1 cellular context compared by ENCODE assay signal in the genomic region with DNA sequence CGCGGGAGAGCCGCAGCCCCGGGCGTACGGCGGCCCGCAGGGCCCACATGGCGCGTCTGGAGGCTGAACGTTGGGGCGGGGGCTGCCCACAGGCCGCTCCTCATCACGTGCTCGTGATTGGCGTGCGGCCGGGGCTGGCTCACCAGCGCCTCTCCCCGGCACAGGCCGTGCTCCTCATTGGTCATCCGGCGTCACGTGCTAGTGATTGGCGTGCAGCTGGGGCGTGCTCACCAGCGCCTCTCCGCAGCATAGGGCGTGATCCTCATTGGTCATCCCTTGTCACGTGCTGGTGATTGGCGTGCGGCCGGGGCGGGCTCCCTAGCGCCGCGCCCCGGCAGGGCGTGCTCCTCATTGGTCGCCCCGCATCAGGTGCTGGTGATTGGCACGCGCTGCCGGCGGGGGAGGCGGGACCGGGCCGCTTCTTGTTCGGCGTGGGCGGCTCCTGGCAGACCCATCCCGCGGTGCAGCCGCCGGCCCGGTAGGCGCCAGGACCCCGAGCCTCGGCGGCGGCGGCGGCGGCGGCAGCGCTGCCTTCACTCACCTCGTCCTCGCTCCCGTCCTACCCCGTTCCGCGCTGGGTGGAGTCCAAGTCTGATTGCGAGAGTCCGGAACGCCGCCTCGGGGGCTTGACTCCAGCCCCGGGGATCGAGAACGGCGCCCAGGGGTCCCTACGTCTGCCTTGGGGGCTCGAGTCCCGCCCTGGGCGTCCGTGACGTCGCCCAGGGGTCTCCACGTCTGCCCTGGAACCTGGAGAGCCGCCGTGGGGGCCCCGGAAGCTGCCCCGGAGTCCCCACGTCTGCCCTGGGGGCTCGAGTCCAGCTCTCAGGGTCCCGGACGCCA.
A peak's percentile ranks its signal among the peaks of the same experiment; 100 is the strongest.
TF ChIP-seq lines count a peak whose summit lies in the region.

Gene GTPBP6, minus strand, starts transcription at position 58 of the 840 bp plus-strand sequence. Its CDS starts 9 bp downstream, at position 49.

TF ChIP-seq in GM12878, 131 proteins besides CTCF, POLR2A, EP300 and RAD21 (continued from another document and continues in another):
- TF ChIP-seq RAD51 (IDR thresholded peaks at IDR 0.05) (peak; percentile 99), BHLHE40 (IDR thresholded peaks at IDR 0.05; ENCODE audit: borderline replicate concordance in 1 of 2, low read depth in 2 of 2, low read length in 1 of 2) (peak; percentile 98 to 100), SMAD5 (IDR thresholded peaks at IDR 0.05; ENCODE audit: low read depth) (0 out of 2 replicates have a peak, but pooled peaks have one; percentile 7), RB1 (IDR thresholded peaks at IDR 0.05; ENCODE audit: borderline replicate concordance) (0 out of 2 replicates have a peak, but pooled peaks have one; percentile 18), HDAC2 (IDR thresholded peaks at IDR 0.05) (no peak), RFX5 (IDR thresholded peaks at IDR 0.05; ENCODE audit: low read depth, low read length) (0 out of 2 replicates have a peak, but pooled peaks have one; percentile 59), MYC (IDR thresholded peaks at IDR 0.05; ENCODE audit: insufficient read depth, insufficient read length, insufficient replicate concordance, low read length, severe bottlenecking) (peak; percentile 75), BRCA1 (IDR thresholded peaks at IDR 0.05; ENCODE audit: low read depth, low read length) (no peak), HDAC6 (IDR thresholded peaks at IDR 0.05; ENCODE audit: unreplicated experiment) (peak; percentile 7), FOS (IDR thresholded peaks at IDR 0.05; ENCODE audit: borderline replicate concordance, extremely low read depth, insufficient read length) (peak; percentile 90), CEBPB (IDR thresholded peaks at IDR 0.05; ENCODE audit: borderline replicate concordance in 1 of 2, low read depth in 2 of 2, low read length in 2 of 2) (no peak), KAT2A (conservative IDR thresholded peaks at IDR 0.05; ENCODE audit: control insufficient read depth, low read depth, low read length) (no peak), FOXK2 (IDR thresholded peaks at IDR 0.05) (no peak), ATF7 (IDR thresholded peaks at IDR 0.05; ENCODE audit: low read depth) (no peak), EGR1 (IDR thresholded peaks at IDR 0.05; ENCODE audit: borderline replicate concordance in 1 of 2, low read depth in 2 of 2, low read length in 2 of 2) (peak; percentile 37 to 97), PAX5 (IDR thresholded peaks at IDR 0.05; ENCODE audit: borderline replicate concordance, low read depth, low read length) (peak; percentile 63; the same call in 1 of the 2 replicates), SUZ12 (IDR thresholded peaks at IDR 0.05; ENCODE audit: unreplicated experiment) (no peak), TCF12 (IDR thresholded peaks at IDR 0.05; ENCODE audit: low read depth, low read length) (no peak), ZNF207 (IDR thresholded peaks at IDR 0.05; ENCODE audit: borderline replicate concordance) (peak; percentile 58; the same call in 1 of the 2 replicates), SMARCA5 (IDR thresholded peaks at IDR 0.05) (peak; percentile 80), MEF2A (IDR thresholded peaks at IDR 0.05; ENCODE audit: insufficient read depth, low read depth, low read length) (no peak), SP1 (IDR thresholded peaks at IDR 0.05; ENCODE audit: low read depth, low read length) (peak; percentile 96), FOXM1 (IDR thresholded peaks at IDR 0.05; ENCODE audit: low read depth, low read length) (no peak), NBN (IDR thresholded peaks at IDR 0.05) (no peak), POLR2AphosphoS2 (IDR thresholded peaks at IDR 0.05; ENCODE audit: low read depth, low read length) (peak; percentile 88; the same call in 1 of the 2 replicates), CBFB (IDR thresholded peaks at IDR 0.05; ENCODE audit: low read depth) (peak; percentile 4; the same call in 1 of the 2 replicates), SPI1 (IDR thresholded peaks at IDR 0.05; ENCODE audit: borderline replicate concordance, insufficient read depth, low read depth, low read length) (no peak), NR2F1 (conservative IDR thresholded peaks at IDR 0.05) (peak; percentile 46; the same call in 1 of the 2 replicates), SMC3 (IDR thresholded peaks at IDR 0.05; ENCODE audit: borderline replicate concordance, low read length) (no peak), CREB1 (IDR thresholded peaks at IDR 0.05; ENCODE audit: low read depth) (peak; percentile 59; the same call in 1 of the 2 replicates), STAT1 (conservative IDR thresholded peaks at IDR 0.05) (no peak), HCFC1 (IDR thresholded peaks at IDR 0.05; ENCODE audit: low read length) (peak; percentile 50; the same call in 1 of the 2 replicates), YBX1 (IDR thresholded peaks at IDR 0.05) (no peak), RCOR1 (conservative IDR thresholded peaks at IDR 0.05; ENCODE audit: low read depth, low read length) (no peak), MTA2 (IDR thresholded peaks at IDR 0.05; ENCODE audit: low read depth) (no peak), NFYA (IDR thresholded peaks at IDR 0.05; ENCODE audit: borderline replicate concordance, low read depth, low read length) (peak; percentile 17)
- TF ChIP-seq, protein P1, sequence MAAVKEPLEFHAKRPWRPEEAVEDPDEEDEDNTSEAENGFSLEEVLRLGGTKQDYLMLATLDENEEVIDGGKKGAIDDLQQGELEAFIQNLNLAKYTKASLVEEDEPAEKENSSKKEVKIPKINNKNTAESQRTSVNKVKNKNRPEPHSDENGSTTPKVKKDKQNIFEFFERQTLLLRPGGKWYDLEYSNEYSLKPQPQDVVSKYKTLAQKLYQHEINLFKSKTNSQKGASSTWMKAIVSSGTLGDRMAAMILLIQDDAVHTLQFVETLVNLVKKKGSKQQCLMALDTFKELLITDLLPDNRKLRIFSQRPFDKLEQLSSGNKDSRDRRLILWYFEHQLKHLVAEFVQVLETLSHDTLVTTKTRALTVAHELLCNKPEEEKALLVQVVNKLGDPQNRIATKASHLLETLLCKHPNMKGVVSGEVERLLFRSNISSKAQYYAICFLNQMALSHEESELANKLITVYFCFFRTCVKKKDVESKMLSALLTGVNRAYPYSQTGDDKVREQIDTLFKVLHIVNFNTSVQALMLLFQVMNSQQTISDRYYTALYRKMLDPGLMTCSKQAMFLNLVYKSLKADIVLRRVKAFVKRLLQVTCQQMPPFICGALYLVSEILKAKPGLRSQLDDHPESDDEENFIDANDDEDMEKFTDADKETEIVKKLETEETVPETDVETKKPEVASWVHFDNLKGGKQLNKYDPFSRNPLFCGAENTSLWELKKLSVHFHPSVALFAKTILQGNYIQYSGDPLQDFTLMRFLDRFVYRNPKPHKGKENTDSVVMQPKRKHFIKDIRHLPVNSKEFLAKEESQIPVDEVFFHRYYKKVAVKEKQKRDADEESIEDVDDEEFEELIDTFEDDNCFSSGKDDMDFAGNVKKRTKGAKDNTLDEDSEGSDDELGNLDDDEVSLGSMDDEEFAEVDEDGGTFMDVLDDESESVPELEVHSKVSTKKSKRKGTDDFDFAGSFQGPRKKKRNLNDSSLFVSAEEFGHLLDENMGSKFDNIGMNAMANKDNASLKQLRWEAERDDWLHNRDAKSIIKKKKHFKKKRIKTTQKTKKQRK (IDR thresholded peaks at IDR 0.05; ENCODE audit: low read depth, low read length) = peak; percentile 56
- TF ChIP-seq, protein P2, sequence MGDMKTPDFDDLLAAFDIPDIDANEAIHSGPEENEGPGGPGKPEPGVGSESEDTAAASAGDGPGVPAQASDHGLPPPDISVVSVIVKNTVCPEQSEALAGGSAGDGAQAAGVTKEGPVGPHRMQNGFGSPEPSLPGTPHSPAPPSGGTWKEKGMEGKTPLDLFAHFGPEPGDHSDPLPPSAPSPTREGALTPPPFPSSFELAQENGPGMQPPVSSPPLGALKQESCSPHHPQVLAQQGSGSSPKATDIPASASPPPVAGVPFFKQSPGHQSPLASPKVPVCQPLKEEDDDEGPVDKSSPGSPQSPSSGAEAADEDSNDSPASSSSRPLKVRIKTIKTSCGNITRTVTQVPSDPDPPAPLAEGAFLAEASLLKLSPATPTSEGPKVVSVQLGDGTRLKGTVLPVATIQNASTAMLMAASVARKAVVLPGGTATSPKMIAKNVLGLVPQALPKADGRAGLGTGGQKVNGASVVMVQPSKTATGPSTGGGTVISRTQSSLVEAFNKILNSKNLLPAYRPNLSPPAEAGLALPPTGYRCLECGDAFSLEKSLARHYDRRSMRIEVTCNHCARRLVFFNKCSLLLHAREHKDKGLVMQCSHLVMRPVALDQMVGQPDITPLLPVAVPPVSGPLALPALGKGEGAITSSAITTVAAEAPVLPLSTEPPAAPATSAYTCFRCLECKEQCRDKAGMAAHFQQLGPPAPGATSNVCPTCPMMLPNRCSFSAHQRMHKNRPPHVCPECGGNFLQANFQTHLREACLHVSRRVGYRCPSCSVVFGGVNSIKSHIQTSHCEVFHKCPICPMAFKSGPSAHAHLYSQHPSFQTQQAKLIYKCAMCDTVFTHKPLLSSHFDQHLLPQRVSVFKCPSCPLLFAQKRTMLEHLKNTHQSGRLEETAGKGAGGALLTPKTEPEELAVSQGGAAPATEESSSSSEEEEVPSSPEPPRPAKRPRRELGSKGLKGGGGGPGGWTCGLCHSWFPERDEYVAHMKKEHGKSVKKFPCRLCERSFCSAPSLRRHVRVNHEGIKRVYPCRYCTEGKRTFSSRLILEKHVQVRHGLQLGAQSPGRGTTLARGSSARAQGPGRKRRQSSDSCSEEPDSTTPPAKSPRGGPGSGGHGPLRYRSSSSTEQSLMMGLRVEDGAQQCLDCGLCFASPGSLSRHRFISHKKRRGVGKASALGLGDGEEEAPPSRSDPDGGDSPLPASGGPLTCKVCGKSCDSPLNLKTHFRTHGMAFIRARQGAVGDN (IDR thresholded peaks at IDR 0.05) = peak; percentile 45; the same call in 1 of the 2 replicates
- TF ChIP-seq, protein P3, sequence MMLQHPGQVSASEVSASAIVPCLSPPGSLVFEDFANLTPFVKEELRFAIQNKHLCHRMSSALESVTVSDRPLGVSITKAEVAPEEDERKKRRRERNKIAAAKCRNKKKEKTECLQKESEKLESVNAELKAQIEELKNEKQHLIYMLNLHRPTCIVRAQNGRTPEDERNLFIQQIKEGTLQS (IDR thresholded peaks at IDR 0.05; ENCODE audit: borderline replicate concordance, extremely low read depth, low read depth, low read length) = peak; percentile 98
- TF ChIP-seq, protein P4, sequence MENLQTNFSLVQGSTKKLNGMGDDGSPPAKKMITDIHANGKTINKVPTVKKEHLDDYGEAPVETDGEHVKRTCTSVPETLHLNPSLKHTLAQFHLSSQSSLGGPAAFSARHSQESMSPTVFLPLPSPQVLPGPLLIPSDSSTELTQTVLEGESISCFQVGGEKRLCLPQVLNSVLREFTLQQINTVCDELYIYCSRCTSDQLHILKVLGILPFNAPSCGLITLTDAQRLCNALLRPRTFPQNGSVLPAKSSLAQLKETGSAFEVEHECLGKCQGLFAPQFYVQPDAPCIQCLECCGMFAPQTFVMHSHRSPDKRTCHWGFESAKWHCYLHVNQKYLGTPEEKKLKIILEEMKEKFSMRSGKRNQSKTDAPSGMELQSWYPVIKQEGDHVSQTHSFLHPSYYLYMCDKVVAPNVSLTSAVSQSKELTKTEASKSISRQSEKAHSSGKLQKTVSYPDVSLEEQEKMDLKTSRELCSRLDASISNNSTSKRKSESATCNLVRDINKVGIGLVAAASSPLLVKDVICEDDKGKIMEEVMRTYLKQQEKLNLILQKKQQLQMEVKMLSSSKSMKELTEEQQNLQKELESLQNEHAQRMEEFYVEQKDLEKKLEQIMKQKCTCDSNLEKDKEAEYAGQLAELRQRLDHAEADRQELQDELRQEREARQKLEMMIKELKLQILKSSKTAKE (IDR thresholded peaks at IDR 0.05; ENCODE audit: low read depth, poor library complexity, severe bottlenecking) = no peak
- TF ChIP-seq, protein P5, sequence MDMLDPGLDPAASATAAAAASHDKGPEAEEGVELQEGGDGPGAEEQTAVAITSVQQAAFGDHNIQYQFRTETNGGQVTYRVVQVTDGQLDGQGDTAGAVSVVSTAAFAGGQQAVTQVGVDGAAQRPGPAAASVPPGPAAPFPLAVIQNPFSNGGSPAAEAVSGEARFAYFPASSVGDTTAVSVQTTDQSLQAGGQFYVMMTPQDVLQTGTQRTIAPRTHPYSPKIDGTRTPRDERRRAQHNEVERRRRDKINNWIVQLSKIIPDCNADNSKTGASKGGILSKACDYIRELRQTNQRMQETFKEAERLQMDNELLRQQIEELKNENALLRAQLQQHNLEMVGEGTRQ (IDR thresholded peaks at IDR 0.05; ENCODE audit: borderline replicate concordance, low read depth, low read length) = peak; percentile 99
- TF ChIP-seq, protein P6, sequence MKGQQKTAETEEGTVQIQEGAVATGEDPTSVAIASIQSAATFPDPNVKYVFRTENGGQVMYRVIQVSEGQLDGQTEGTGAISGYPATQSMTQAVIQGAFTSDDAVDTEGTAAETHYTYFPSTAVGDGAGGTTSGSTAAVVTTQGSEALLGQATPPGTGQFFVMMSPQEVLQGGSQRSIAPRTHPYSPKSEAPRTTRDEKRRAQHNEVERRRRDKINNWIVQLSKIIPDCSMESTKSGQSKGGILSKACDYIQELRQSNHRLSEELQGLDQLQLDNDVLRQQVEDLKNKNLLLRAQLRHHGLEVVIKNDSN (IDR thresholded peaks at IDR 0.05; ENCODE audit: borderline replicate concordance, extremely low read length, insufficient read depth, low read depth, low read length) = peak; percentile 100
- TF ChIP-seq, protein P7, sequence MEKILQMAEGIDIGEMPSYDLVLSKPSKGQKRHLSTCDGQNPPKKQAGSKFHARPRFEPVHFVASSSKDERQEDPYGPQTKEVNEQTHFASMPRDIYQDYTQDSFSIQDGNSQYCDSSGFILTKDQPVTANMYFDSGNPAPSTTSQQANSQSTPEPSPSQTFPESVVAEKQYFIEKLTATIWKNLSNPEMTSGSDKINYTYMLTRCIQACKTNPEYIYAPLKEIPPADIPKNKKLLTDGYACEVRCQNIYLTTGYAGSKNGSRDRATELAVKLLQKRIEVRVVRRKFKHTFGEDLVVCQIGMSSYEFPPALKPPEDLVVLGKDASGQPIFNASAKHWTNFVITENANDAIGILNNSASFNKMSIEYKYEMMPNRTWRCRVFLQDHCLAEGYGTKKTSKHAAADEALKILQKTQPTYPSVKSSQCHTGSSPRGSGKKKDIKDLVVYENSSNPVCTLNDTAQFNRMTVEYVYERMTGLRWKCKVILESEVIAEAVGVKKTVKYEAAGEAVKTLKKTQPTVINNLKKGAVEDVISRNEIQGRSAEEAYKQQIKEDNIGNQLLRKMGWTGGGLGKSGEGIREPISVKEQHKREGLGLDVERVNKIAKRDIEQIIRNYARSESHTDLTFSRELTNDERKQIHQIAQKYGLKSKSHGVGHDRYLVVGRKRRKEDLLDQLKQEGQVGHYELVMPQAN (conservative IDR thresholded peaks at IDR 0.05) = peak; percentile 75
- TF ChIP-seq, protein P8, sequence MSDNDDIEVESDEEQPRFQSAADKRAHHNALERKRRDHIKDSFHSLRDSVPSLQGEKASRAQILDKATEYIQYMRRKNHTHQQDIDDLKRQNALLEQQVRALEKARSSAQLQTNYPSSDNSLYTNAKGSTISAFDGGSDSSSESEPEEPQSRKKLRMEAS (IDR thresholded peaks at IDR 0.05; ENCODE audit: low read depth, low read length) = peak; percentile 100
- TF ChIP-seq, protein P9, sequence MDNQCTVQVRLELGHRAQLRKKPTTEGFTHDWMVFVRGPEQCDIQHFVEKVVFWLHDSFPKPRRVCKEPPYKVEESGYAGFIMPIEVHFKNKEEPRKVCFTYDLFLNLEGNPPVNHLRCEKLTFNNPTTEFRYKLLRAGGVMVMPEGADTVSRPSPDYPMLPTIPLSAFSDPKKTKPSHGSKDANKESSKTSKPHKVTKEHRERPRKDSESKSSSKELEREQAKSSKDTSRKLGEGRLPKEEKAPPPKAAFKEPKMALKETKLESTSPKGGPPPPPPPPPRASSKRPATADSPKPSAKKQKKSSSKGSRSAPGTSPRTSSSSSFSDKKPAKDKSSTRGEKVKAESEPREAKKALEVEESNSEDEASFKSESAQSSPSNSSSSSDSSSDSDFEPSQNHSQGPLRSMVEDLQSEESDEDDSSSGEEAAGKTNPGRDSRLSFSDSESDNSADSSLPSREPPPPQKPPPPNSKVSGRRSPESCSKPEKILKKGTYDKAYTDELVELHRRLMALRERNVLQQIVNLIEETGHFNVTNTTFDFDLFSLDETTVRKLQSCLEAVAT (IDR thresholded peaks at IDR 0.05) = no peak
